In genomic region chr16:1478937-1479336, GRCh38 we compare ENCODE assay signal across 15 cellular contexts. TPM values are rescaled to one million over a fixed set of nuclear protein-coding genes. Genes with fewer than 3 reads are reported as not detected.
"Had no signal": no experiment of that assay in that cellular context is flagged by ENCODE, and none has a peak within 500 bp of the region (broad histone marks: within the 10 kb centered on the region; RNA-seq: fewer than 3 reads in every experiment).

No MANE protein-coding gene starts in this region.

RNA-seq across cellular contexts. Expression of gene PTX4, which starts 9.8 kb away (rescaled TPM):
- total RNA-seq: activated CD4-positive, alpha-beta memory T cell treated with anti-CD3 and anti-CD28 coated beads, Interleukin-2, amount 10 ng/mL, durations not matched to agents 7 days and 5 days; activated CD4-positive, alpha-beta T cell treated with anti-CD3 and anti-CD28 coated beads for 36 hours; activated CD4-positive, alpha-beta T cell treated with anti-CD3 and anti-CD28 coated beads, Interleukin-2, amount 10 ng/mL, durations not matched to agents 7 days and 5 days; activated CD8-positive, alpha-beta memory T cell treated with anti-CD3 and anti-CD28 coated beads, Interleukin-2, amount 10 ng/mL, durations not matched to agents 7 days and 5 days; activated CD8-positive, alpha-beta T cell treated with anti-CD3 and anti-CD28 coated beads, Interleukin-2, amount 10 ng/mL, durations not matched to agents 7 days and 5 days; activated naive CD4-positive, alpha-beta T cell treated with anti-CD3 and anti-CD28 coated beads for 36 hours; activated naive CD4-positive, alpha-beta T cell treated with anti-CD3 and anti-CD28 coated beads, Interleukin-2, amount 50 U/mL, for 72 hours; activated naive CD8-positive, alpha-beta T cell treated with anti-CD3 and anti-CD28 coated beads for 36 hours; activated T-cell treated with anti-CD3 and anti-CD28 coated beads, Interleukin-2, amount 50 U/mL, for 72 hours; activated T-helper 1 cell treated with anti-CD3 and anti-CD28 coated beads, Interleukin-12 subunit alpha, Interleukin-12 subunit beta, Interleukin-2, Interleukin-4 antibody, amounts not matched to agents 30 ng/mL and 10 ng/mL and 1 ng/mL, durations not matched to agents 14 hours and 24 hours and 36 hours; activated T-helper 17 cell treated with anti-CD3 and anti-CD28 coated beads, Interleukin-2, amount 50 U/mL, for 72 hours had no signal
- polyA plus RNA-seq: aorta, cardiac muscle cell had no signal

RNA-seq across cellular contexts. Expression of gene PERCC1, which starts 48.1 kb away (rescaled TPM):
- total RNA-seq: activated CD4-positive, alpha-beta memory T cell treated with anti-CD3 and anti-CD28 coated beads, Interleukin-2, amount 10 ng/mL, durations not matched to agents 7 days and 5 days; activated CD4-positive, alpha-beta T cell treated with anti-CD3 and anti-CD28 coated beads for 36 hours; activated CD4-positive, alpha-beta T cell treated with anti-CD3 and anti-CD28 coated beads, Interleukin-2, amount 10 ng/mL, durations not matched to agents 7 days and 5 days; activated T-helper 1 cell treated with anti-CD3 and anti-CD28 coated beads, Interleukin-12 subunit alpha, Interleukin-12 subunit beta, Interleukin-2, Interleukin-4 antibody, amounts not matched to agents 30 ng/mL and 10 ng/mL and 1 ng/mL, durations not matched to agents 14 hours and 24 hours and 36 hours; activated T-helper 17 cell treated with anti-CD3 and anti-CD28 coated beads, Interleukin-2, amount 50 U/mL, for 72 hours; aorta; bronchial epithelial cell had no signal
- polyA plus RNA-seq: adrenal gland, aorta, cardiac muscle cell had no signal
